8 cellular contexts compared by ENCODE assay signal in the genomic region with DNA sequence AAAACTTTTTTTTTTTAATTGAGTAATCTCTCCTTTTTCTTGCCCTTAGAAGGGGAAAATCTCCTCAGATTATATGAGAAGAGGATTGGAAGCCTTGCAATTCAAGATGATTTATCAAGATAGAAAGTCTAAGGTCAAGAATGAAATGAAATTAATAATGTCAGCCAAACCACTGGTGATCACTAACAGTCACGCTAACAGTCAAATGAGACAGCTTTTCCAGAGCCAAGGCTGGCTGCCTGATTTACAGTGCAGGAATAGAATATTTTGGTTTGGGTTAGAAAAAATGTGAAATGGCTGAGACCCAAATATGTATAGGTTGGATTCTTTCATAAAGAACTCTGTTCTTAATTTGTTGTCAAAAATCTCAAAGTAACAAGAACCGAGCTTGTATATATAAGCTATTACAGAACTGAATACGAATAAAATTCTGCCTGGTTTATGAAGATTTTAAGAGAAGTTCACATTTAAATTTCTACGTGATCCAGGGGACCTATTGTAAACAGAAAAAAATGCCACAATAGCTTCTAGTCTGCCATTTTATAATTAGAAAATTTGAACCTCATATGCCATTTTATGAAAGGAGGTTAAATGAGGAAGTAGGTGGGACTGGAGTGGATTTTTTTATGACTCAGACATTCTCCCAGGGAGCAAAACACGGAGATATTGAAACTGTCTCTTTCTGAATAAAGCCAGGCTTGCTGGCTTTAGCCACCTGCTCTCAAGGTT.
DNase-seq lines count a peak whose midpoint lies in the region; ATAC-seq and TF ChIP-seq lines count a peak whose summit lies in the region.

No MANE protein-coding gene starts in this region.

- ATAC-seq in GM18519 (IDR thresholded peaks at IDR 0.05; ENCODE audit: low FRiP score, unreplicated experiment) = peak; percentile 63
- ATAC-seq in PC-3 = no peak
- ATAC-seq in HG03521 (IDR thresholded peaks at IDR 0.05; ENCODE audit: unreplicated experiment) = no peak
- no peak for ATAC-seq in HG02759 (IDR thresholded peaks at IDR 0.05; ENCODE audit: unreplicated experiment)

- H3K27ac ChIP-seq in PC-3 (ENCODE audit: low read length) (peak overlapping the region; percentile 66), epithelial cell of prostate (peak overlapping the region; percentile 94), skin epidermis (peak overlapping the region in 11 of 21 experiments; percentile 14 to 70 (median 26))

- DNase-seq in PC-3 (peak; percentile 38), epithelial cell of prostate (ENCODE audit: low read depth, low spot score) (no peak), NCI-H1105 treated with DMSO at 0.1 percent for 48 hours (lab: John Stamatoyannopoulos, UW) (no peak), HUDEP-2 (lab: John Stamatoyannopoulos, UW; ENCODE audit: unreplicated experiment in 76 of 76) (no peak)

- H3K9ac ChIP-seq in PC-3 (ENCODE audit: low read length) = no peak overlapping the region

- H3K4me3 ChIP-seq in PC-3 (ENCODE audit: low read length) (no peak overlapping the region), skin epidermis (no peak overlapping the region)

- POLR2A ChIA-PET in PC-3 (lab: Charles Lee; ENCODE audit: unreplicated experiment) = no interaction called here

- H3K4me1 ChIP-seq in PC-3 (ENCODE audit: insufficient read depth, low read length) = peaks cover 43% of the 10 kb centered on the region

- intact Hi-C loops in PC-3 (cut with micrococcal nuclease) = no loop called here

- no TSS peak for BruUV-seq in PC-3 (replicated peaks; lab: Mats Ljungman, UMichigan)

- no peaks in the 10 kb centered on the region for H3K79me2 ChIP-seq in PC-3 (ENCODE audit: low read length)

- H3K4me2 ChIP-seq in PC-3 (ENCODE audit: low read length) = peak overlapping the region; percentile 22

- no peaks in the 10 kb centered on the region for H3K9me2 ChIP-seq in PC-3 (replicated peaks; ENCODE audit: low read length)

- no peak for TF ChIP-seq CTCF in PC-3 (conservative IDR thresholded peaks at IDR 0.05; ENCODE audit: low read depth, low read length)

- no peaks in the 10 kb centered on the region for H3K9me3 ChIP-seq in PC-3 (ENCODE audit: low read length)

- H3K27me3 ChIP-seq in PC-3 (ENCODE audit: low read length) = no peaks in the 10 kb centered on the region

- H3F3A ChIP-seq in PC-3 (ENCODE audit: low read length, unreplicated experiment) = no peaks in the 10 kb centered on the region

- CTCF ChIA-PET in PC-3 (lab: Charles Lee) = no interaction called here

- no peak overlapping the region for H2AFZ ChIP-seq in PC-3 (ENCODE audit: low read length)

- no peaks in the 10 kb centered on the region for H4K20me1 ChIP-seq in PC-3 (ENCODE audit: low read length)

- no peaks in the 10 kb centered on the region for H3K36me3 ChIP-seq in PC-3 (ENCODE audit: low read depth, low read length)

Comparison
In these comparisons a context has a peak if more than half of its experiments do, and no peak if none do; other contexts are left out.
1. H3K27ac ChIP-seq: peak in every context shown above with its lines; median percentile 94 in epithelial cell of prostate; 66 in PC-3; 26 in skin epidermis.